9 cellular contexts compared by ENCODE assay signal in the genomic region with DNA sequence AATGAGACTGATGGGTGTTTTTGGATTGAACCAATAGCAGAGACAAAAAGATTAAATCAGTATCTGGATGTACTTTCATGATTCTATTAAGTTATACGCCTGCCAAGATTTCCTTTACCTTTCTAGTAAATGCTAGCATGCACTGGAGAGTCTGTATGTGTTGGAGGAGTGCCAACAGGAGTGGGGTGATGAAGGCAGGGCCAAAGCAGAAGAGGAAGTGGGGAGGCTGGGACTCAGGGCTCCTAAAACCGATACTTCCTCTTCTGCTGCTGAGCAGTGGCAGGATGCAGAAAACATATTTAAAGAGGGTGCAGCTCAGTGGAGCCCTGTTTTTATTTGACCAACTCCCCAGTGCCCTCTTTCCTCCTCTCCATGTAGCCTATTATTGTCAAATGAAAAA. TPM values are rescaled to one million over a fixed set of nuclear protein-coding genes. Genes with fewer than 3 reads are reported as not detected.
DNase-seq lines count a peak whose midpoint lies in the region; ATAC-seq and TF ChIP-seq lines count a peak whose summit lies in the region.
"Had no signal": no experiment of that assay in that cellular context is flagged by ENCODE, and none has a peak within 500 bp of the region (broad histone marks: within the 10 kb centered on the region; RNA-seq: fewer than 3 reads in every experiment).

No MANE protein-coding gene starts in this region.

- peak overlapping the region; percentile 96 for H3K27ac Mint-ChIP-seq in activated CD4-positive, alpha-beta T cell treated with anti-CD3 and anti-CD28 coated beads, Interleukin-2, amount 10 ng/mL, durations not matched to agents 24 days and 14 days
- H3K27ac Mint-ChIP-seq: brain had no signal

- H3K36me3 Mint-ChIP-seq in activated CD4-positive, alpha-beta T cell treated with anti-CD3 and anti-CD28 coated beads, Interleukin-2, amount 10 ng/mL, durations not matched to agents 24 days and 14 days (ENCODE audit: low read depth) = peaks cover 40% of the 10 kb centered on the region
- H3K36me3 Mint-ChIP-seq: brain had no signal

- H3K4me3 ChIP-seq in GM06990 (replicated peaks; ENCODE audit: low read depth, low read length) = no peak overlapping the region
- no peak overlapping the region for H3K4me3 ChIP-seq in lower lobe of right lung

- DNase-seq in GM06990 (ENCODE audit: extremely low read depth, insufficient read length) = peak; percentile 41
- DNase-seq in activated CD4-positive, alpha-beta T cell treated with anti-CD3 and anti-CD28 coated beads, Interleukin-2, amount 10 ng/mL, durations not matched to agents 24 days and 14 days = peak; percentile 83
- DNase-seq in lower lobe of right lung = peak; percentile 53
- no peak for DNase-seq in SHP77 treated with DMSO at 0.1 percent for 48 hours (lab: John Stamatoyannopoulos, UW)
- DNase-seq in NCI-H1105 (lab: John Stamatoyannopoulos, UW) = no peak
- DNase-seq in COLO668 (lab: John Stamatoyannopoulos, UW; ENCODE audit: unreplicated experiment) = no peak

- peak overlapping the region; percentile 86 for H3K4me3 Mint-ChIP-seq in activated CD4-positive, alpha-beta T cell treated with anti-CD3 and anti-CD28 coated beads, Interleukin-2, amount 10 ng/mL, durations not matched to agents 24 days and 14 days
- H3K4me3 Mint-ChIP-seq: brain had no signal

- H3K4me1 Mint-ChIP-seq in activated CD4-positive, alpha-beta T cell treated with anti-CD3 and anti-CD28 coated beads, Interleukin-2, amount 10 ng/mL, durations not matched to agents 24 days and 14 days = peaks cover 34% of the 10 kb centered on the region
- H3K4me1 Mint-ChIP-seq: brain had no signal

- peaks cover 6% of the 10 kb centered on the region for H3K9me3 Mint-ChIP-seq in activated CD4-positive, alpha-beta T cell treated with anti-CD3 and anti-CD28 coated beads, Interleukin-2, amount 10 ng/mL, durations not matched to agents 24 days and 14 days

- TF ChIP-seq CTCF in GM06990 (IDR thresholded peaks at IDR 0.05; ENCODE audit: insufficient read depth, low read length, poor library complexity, severe bottlenecking) = no peak
- no peak for TF ChIP-seq CTCF in lower lobe of right lung (IDR thresholded peaks at IDR 0.05)

- no peaks in the 10 kb centered on the region for H3K27me3 Mint-ChIP-seq in activated CD4-positive, alpha-beta T cell treated with anti-CD3 and anti-CD28 coated beads, Interleukin-2, amount 10 ng/mL, durations not matched to agents 24 days and 14 days
- H3K27me3 Mint-ChIP-seq: brain had no signal

- no peak overlapping the region for H3K27ac ChIP-seq in lower lobe of right lung

- H3K27me3 ChIP-seq in GM06990 (replicated peaks; ENCODE audit: control insufficient read depth, insufficient read depth, low read length) (no peaks in the 10 kb centered on the region), lower lobe of right lung (ENCODE audit: low read depth) (no peaks in the 10 kb centered on the region)

- no peaks in the 10 kb centered on the region for H3K9me3 ChIP-seq in lower lobe of right lung

- H3K4me1 ChIP-seq in lower lobe of right lung = peaks cover 9% of the 10 kb centered on the region

- ATAC-seq in GM21381 (IDR thresholded peaks at IDR 0.05; ENCODE audit: unreplicated experiment) (peak; percentile 94), HG03565 (IDR thresholded peaks at IDR 0.05; ENCODE audit: unreplicated experiment) (peak; percentile 94), lower lobe of right lung (peak; percentile 80 to 81)

- intact Hi-C loops in activated CD4-positive, alpha-beta T cell treated with anti-CD3 and anti-CD28 coated beads, Interleukin-2, amount 10 ng/mL, durations not matched to agents 24 days and 14 days (cut with micrococcal nuclease) = loop anchor here (2.0 to 10.0 kb wide), 7 partner anchors 55 to 1043 kb away; a partner anchor contains a TSS
- intact Hi-C loops in lower lobe of right lung (cut with DNase I) = no loop called here

- no peaks in the 10 kb centered on the region; the same call in 1 of the 2 replicates for H3K36me3 ChIP-seq in GM06990 (ENCODE audit: control insufficient read depth, insufficient read depth, low read length)
- H3K36me3 ChIP-seq in lower lobe of right lung = no peaks in the 10 kb centered on the region

RNA-seq across cellular contexts. Expression of a gene that starts 5.6 kb away (rescaled TPM):
- 16.1 and 17.2 TPM in 2 replicates for total RNA-seq in activated CD4-positive, alpha-beta T cell treated with anti-CD3 and anti-CD28 coated beads, Interleukin-2, amount 10 ng/mL, durations not matched to agents 24 days and 14 days
- 10.5 TPM for total RNA-seq in lower lobe of right lung

Comparison
In these comparisons a context has a peak if more than half of its experiments do, and no peak if none do; other contexts are left out.
1. DNase-seq: peak in GM06990 (single experiment), activated CD4-positive, alpha-beta T cell treated with anti-CD3 and anti-CD28 coated beads, Interleukin-2, amount 10 ng/mL, durations not matched to agents 24 days and 14 days (single experiment) and lower lobe of right lung (single experiment); none in SHP77 treated with DMSO at 0.1 percent for 48 hours (single experiment), NCI-H1105 (single experiment) and COLO668 (single experiment).
2. Peak in every context shown above with its lines, with median percentiles within 50 percentile points of each other: ATAC-seq.